Comparison of ENCODE assay signal across 20 cellular contexts in the genomic region with DNA sequence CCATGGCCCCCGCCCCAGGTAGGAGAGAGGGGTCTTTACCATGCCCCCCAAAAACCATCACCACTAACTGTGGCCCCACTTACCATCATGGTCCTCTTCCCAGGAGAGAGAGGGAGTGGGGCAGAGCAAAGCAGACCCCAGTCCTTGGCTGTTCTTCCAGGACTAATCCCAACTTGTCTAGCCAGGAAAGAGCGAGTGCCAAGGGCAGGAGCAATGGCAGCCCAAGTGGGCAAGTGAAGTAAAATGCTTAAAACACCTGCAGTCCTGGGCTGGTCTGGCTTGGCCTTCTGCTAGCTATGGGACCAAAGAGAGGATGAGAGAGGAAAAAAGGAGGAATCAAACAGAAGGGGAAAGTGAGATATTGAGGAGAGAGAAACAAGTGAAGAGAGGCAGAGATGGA.
"Had no signal": no experiment of that assay in that cellular context is flagged by ENCODE, and none has a peak within 500 bp of the region (broad histone marks: within the 10 kb centered on the region; RNA-seq: fewer than 3 reads in every experiment).

No MANE protein-coding gene starts in this region.

- H3K27me3 ChIP-seq: body of pancreas had no signal

- DNase-seq: activated CD4-positive, CD25-positive, alpha-beta regulatory T cell; activated CD8-positive, alpha-beta memory T cell treated with anti-CD3 and anti-CD28 coated beads, Interleukin-2, amount 50 U/mL, for 4 hours; activated CD8-positive, alpha-beta T cell treated with anti-CD3 and anti-CD28 coated beads for 36 hours; activated gamma-delta T cell treated with Interleukin-2 at 50 U/mL for 16 hours; activated T-cell treated with anti-CD3 and anti-CD28 coated beads, Interleukin-2, amount 50 U/mL, for 72 hours; aorta; body of pancreas; central memory CD4-positive, alpha-beta T cell; Kasumi-1; NCI-H1105 treated with DMSO at 0.1 percent for 48 hours; NCI-H1436 treated with DMSO at 0.1 percent for 48 hours; NCI-H187; NCI-H2081; NCI-H510A treated with DMSO at 0.1 percent for 48 hours; SHP77 treated with DMSO at 0.1 percent for 48 hours had no signal

- H3K27ac ChIP-seq: body of pancreas had no signal

- FAIRE-seq: bronchial epithelial cell, RCC 7860 had no signal

- H3K9me3 Mint-ChIP-seq: activated CD8-positive, alpha-beta T cell treated with anti-CD3 and anti-CD28 coated beads for 36 hours; activated naive CD4-positive, alpha-beta T cell treated with anti-CD3 and anti-CD28 coated beads, Interleukin-2, amount 50 U/mL, for 24 hours; activated T-cell treated with anti-CD3 and anti-CD28 coated beads, Interleukin-2, amount 50 U/mL, for 72 hours; activated T-helper 2 cell treated with anti-CD3 and anti-CD28 coated beads, Interferon-gamma antibody, Interleukin-2, Interleukin-4, amounts not matched to agents 10 μg/mL and 5 μg/mL and 100 μg/mL, durations not matched to agents 14 hours and 24 hours and 36 hours; T-helper 1 cell treated with Interleukin-12 subunit alpha and Interleukin-12 subunit beta and Interleukin-4 antibody, amounts not matched to agents 30 μg/mL and 1 μg/mL, for 36 hours had no signal

- H3K27ac Mint-ChIP-seq: activated CD8-positive, alpha-beta T cell treated with anti-CD3 and anti-CD28 coated beads for 36 hours; activated naive CD4-positive, alpha-beta T cell treated with anti-CD3 and anti-CD28 coated beads, Interleukin-2, amount 50 U/mL, for 24 hours; activated T-cell treated with anti-CD3 and anti-CD28 coated beads, Interleukin-2, amount 50 U/mL, for 72 hours; activated T-helper 2 cell treated with anti-CD3 and anti-CD28 coated beads, Interferon-gamma antibody, Interleukin-2, Interleukin-4, amounts not matched to agents 10 μg/mL and 5 μg/mL and 100 μg/mL, durations not matched to agents 14 hours and 24 hours and 36 hours; T-helper 1 cell treated with Interleukin-12 subunit alpha and Interleukin-12 subunit beta and Interleukin-4 antibody, amounts not matched to agents 30 μg/mL and 1 μg/mL, for 36 hours had no signal

- ATAC-seq: activated CD8-positive, alpha-beta T cell treated with anti-CD3 and anti-CD28 coated beads for 36 hours; activated T-cell treated with anti-CD3 and anti-CD28 coated beads, Interleukin-2, amount 50 U/mL, for 72 hours; body of pancreas had no signal

- H3K4me3 ChIP-seq: body of pancreas had no signal

- H3K27me3 Mint-ChIP-seq: activated CD8-positive, alpha-beta T cell treated with anti-CD3 and anti-CD28 coated beads for 36 hours; activated naive CD4-positive, alpha-beta T cell treated with anti-CD3 and anti-CD28 coated beads, Interleukin-2, amount 50 U/mL, for 24 hours had no signal

- H3K4me3 Mint-ChIP-seq: activated CD8-positive, alpha-beta T cell treated with anti-CD3 and anti-CD28 coated beads for 36 hours; activated naive CD4-positive, alpha-beta T cell treated with anti-CD3 and anti-CD28 coated beads, Interleukin-2, amount 50 U/mL, for 24 hours; activated T-cell treated with anti-CD3 and anti-CD28 coated beads, Interleukin-2, amount 50 U/mL, for 72 hours; T-helper 1 cell treated with Interleukin-12 subunit alpha and Interleukin-12 subunit beta and Interleukin-4 antibody, amounts not matched to agents 30 μg/mL and 1 μg/mL, for 36 hours had no signal

- H3K9me3 ChIP-seq: body of pancreas had no signal
